In the genomic region with DNA sequence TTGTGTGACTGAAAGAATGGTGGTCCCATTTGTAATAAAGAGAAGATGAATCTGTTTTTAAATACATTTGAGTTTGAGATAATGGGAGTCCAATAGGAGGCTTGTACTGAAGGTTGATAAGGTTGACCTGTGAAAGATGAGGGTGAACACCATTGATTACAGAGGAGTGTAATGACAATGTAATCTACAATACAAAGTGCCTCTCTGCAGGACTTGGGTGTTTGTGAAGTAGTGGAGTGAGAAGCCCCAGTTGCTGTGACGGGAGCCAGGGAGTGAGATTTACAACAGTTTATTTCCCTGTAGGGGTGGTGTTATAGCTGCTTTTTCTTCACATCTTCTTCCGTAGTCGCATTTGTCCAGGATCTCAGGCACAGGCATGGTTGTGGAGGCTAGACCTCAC, we compare ENCODE assay signal across 24 cellular contexts.
"Had no signal": no experiment of that assay in that cellular context is flagged by ENCODE, and none has a peak within 500 bp of the region (broad histone marks: within the 10 kb centered on the region; RNA-seq: fewer than 3 reads in every experiment).

No MANE protein-coding gene starts in this region.

- H3K27ac ChIP-seq: colonic mucosa, epithelial cell of prostate, esophagus squamous epithelium, gastrocnemius medialis, heart right ventricle, left lung, lower lobe of right lung had no signal

- H3K4me3 ChIP-seq: colonic mucosa, esophagus squamous epithelium, gastrocnemius medialis, heart right ventricle, left lung, lower lobe of right lung had no signal

- H3K27me3 ChIP-seq: colonic mucosa, esophagus squamous epithelium, gastrocnemius medialis, heart right ventricle, left lung had no signal

- ATAC-seq: effector memory CD8-positive, alpha-beta T cell; esophagus mucosa; gastrocnemius medialis; heart right ventricle; left cardiac atrium; left lung; left ventricle myocardium superior; lower lobe of right lung; naive thymus-derived CD4-positive, alpha-beta T cell had no signal

- H3K36me3 ChIP-seq: colonic mucosa, esophagus squamous epithelium, gastrocnemius medialis, heart right ventricle, left lung, lower lobe of right lung had no signal

- DNase-seq: colonic mucosa; cortex of kidney; effector CD8-positive, alpha-beta T cell; effector memory CD8-positive, alpha-beta T cell; endodermal cell; erythroblast; esophagus squamous epithelium; foreskin fibroblast; foreskin melanocyte; gastrocnemius medialis; glutamatergic neuron; head of caudate nucleus; heart right ventricle; hippocampal formation; left cardiac atrium; left lung; left ventricle myocardium superior; lower lobe of right lung; mesenchymal stem cell; midbrain; naive thymus-derived CD4-positive, alpha-beta T cell had no signal

- H3K27ac Mint-ChIP-seq: dendritic cell treated with granulocyte-macrophage colony-stimulating factor and Interleukin-4, amounts not matched to agents 40 ng/mL and 50 ng/mL, for 4 days; effector memory CD8-positive, alpha-beta T cell; endodermal cell had no signal

- H3K4me3 Mint-ChIP-seq: dendritic cell treated with granulocyte-macrophage colony-stimulating factor and Interleukin-4, amounts not matched to agents 40 ng/mL and 50 ng/mL, for 4 days; effector memory CD8-positive, alpha-beta T cell; endodermal cell; naive thymus-derived CD4-positive, alpha-beta T cell had no signal

- H3K27me3 Mint-ChIP-seq: dendritic cell treated with granulocyte-macrophage colony-stimulating factor and Interleukin-4, amounts not matched to agents 40 ng/mL and 50 ng/mL, for 4 days; effector memory CD8-positive, alpha-beta T cell; naive thymus-derived CD4-positive, alpha-beta T cell had no signal

- H3K9me3 ChIP-seq: colonic mucosa, esophagus squamous epithelium, gastrocnemius medialis, heart right ventricle, left lung, lower lobe of right lung had no signal

- H3K9me3 Mint-ChIP-seq: dendritic cell treated with granulocyte-macrophage colony-stimulating factor and Interleukin-4, amounts not matched to agents 40 ng/mL and 50 ng/mL, for 4 days; effector memory CD8-positive, alpha-beta T cell; endodermal cell; naive thymus-derived CD4-positive, alpha-beta T cell had no signal

- H3K4me1 ChIP-seq: colonic mucosa, esophagus squamous epithelium, gastrocnemius medialis, left lung, lower lobe of right lung had no signal
